2 cellular contexts compared by ENCODE assay signal in genomic region chr6:112016335-112016734, GRCh38.
TF ChIP-seq lines count a peak whose summit lies in the region.

No MANE protein-coding gene starts in this region.

TF ChIP-seq in IMR-90, 13 proteins besides CTCF, POLR2A, EP300 and RAD21:
- TF ChIP-seq FOS (IDR thresholded peaks at IDR 0.05; ENCODE audit: low read depth, low read length) (no peak), NFE2L2 (IDR thresholded peaks at IDR 0.05; ENCODE audit: low read depth, low read length) (peak; percentile 36; the same call in 1 of the 2 replicates)

TF ChIP-seq in H1, 55 proteins besides CTCF, POLR2A, EP300 and RAD21:
- TF ChIP-seq GABPA (IDR thresholded peaks at IDR 0.05; ENCODE audit: borderline replicate concordance, insufficient read depth, low read length) (no peak), YY1 (IDR thresholded peaks at IDR 0.05; ENCODE audit: low read depth, low read length) (no peak), TCF12 (IDR thresholded peaks at IDR 0.05; ENCODE audit: low read depth, low read length) (no peak), KDM4A (IDR thresholded peaks at IDR 0.05; ENCODE audit: low read depth, low read length, severe bottlenecking) (no peak), SIRT6 (IDR thresholded peaks at IDR 0.05; ENCODE audit: low read length) (no peak)
